8 cellular contexts compared by ENCODE assay signal in genomic region chr17:79812206-79812968, GRCh38. TPM values are rescaled to one million over a fixed set of nuclear protein-coding genes. Genes with fewer than 3 reads are reported as not detected.
DNase-seq lines count a peak whose midpoint lies in the region; ATAC-seq and TF ChIP-seq lines count a peak whose summit lies in the region.

No MANE protein-coding gene starts in this region.

- peaks cover 44% of the 10 kb centered on the region for H3K4me1 ChIP-seq in KMS-11 (ENCODE audit: low read depth, poor library complexity, severe bottlenecking)
- peaks cover 21 to 69% (median 48%) of the 10 kb centered on the region in 4 donors for H3K4me1 ChIP-seq in Peyer's patch

- intact Hi-C loops in MCF 10A (cut with micrococcal nuclease) (no loop called here), posterior vena cava (cut with DNase I) (no loop called here)

- peak; percentile 26 for DNase-seq in COLO668 (lab: John Stamatoyannopoulos, UW; ENCODE audit: unreplicated experiment)
- no peak for DNase-seq in MCF 10A (ENCODE audit: unreplicated experiment)
- DNase-seq in natural killer cell treated with Interleukin-12 subunit alpha and Interleukin-12 subunit beta and Interleukin-15 and Interleukin-18, amount 100 ng/mL, for 72 hours (ENCODE audit: low spot score) = no peak
- no peak for DNase-seq in Peyer's patch
- DNase-seq in posterior vena cava (ENCODE audit: low spot score) = no peak
- no peak for DNase-seq in 8988T

- H3K27ac Mint-ChIP-seq in MCF 10A (ENCODE audit: low read depth, unreplicated experiment) = no peak overlapping the region
- no peak overlapping the region for H3K27ac Mint-ChIP-seq in natural killer cell treated with Interleukin-12 subunit alpha and Interleukin-12 subunit beta and Interleukin-15 and Interleukin-18, amount 100 ng/mL, for 72 hours

- no TSS peak for BruUV-seq in MCF 10A (replicated peaks; lab: Mats Ljungman, UMichigan)

- H2AFZ ChIP-seq in KMS-11 (ENCODE audit: low read depth) = peak overlapping the region; percentile 71

- H3K79me2 ChIP-seq in KMS-11 (ENCODE audit: insufficient read depth, low read depth) = no peaks in the 10 kb centered on the region

- TF ChIP-seq CTCF in KMS-11 (conservative IDR thresholded peaks at IDR 0.05; ENCODE audit: low read depth, low read length) = no peak
- no peak for TF ChIP-seq CTCF in MCF 10A (IDR thresholded peaks at IDR 0.05; ENCODE audit: unreplicated experiment)
- no peak for TF ChIP-seq CTCF in Peyer's patch (IDR thresholded peaks at IDR 0.05)

- CTCF ChIA-PET in MCF 10A (lab: Yijun Ruan, JAX) = interaction anchor here (0.6 to 5.8 kb wide), 5 partner anchors 7 to 188 kb away, joined by 3 to 63 read pairs (median 5); no protein-coding TSS in a partner anchor

- ATAC-seq in natural killer cell treated with Interleukin-12 subunit alpha and Interleukin-12 subunit beta and Interleukin-15 and Interleukin-18, amount 100 ng/mL, for 72 hours = no peak
- no peak for ATAC-seq in HG03432 (IDR thresholded peaks at IDR 0.05; ENCODE audit: unreplicated experiment)

- H3K4me3 Mint-ChIP-seq in MCF 10A (ENCODE audit: unreplicated experiment) = peak overlapping the region; percentile 52
- peak overlapping the region; percentile 67 for H3K4me3 Mint-ChIP-seq in natural killer cell treated with Interleukin-12 subunit alpha and Interleukin-12 subunit beta and Interleukin-15 and Interleukin-18, amount 100 ng/mL, for 72 hours

- no peaks in the 10 kb centered on the region for H4K20me1 ChIP-seq in KMS-11 (ENCODE audit: insufficient read depth)

- peak overlapping the region; percentile 92 for H3K4me2 ChIP-seq in KMS-11

- peak overlapping the region; percentile 42; the same call in 1 of the 2 replicates for H3K9ac ChIP-seq in KMS-11

- peaks cover 6% of the 10 kb centered on the region for H3K36me3 Mint-ChIP-seq in MCF 10A (ENCODE audit: insufficient read depth, unreplicated experiment)
- H3K36me3 Mint-ChIP-seq in natural killer cell treated with Interleukin-12 subunit alpha and Interleukin-12 subunit beta and Interleukin-15 and Interleukin-18, amount 100 ng/mL, for 72 hours = no peaks in the 10 kb centered on the region

- H3K9me3 Mint-ChIP-seq in MCF 10A (ENCODE audit: unreplicated experiment) = no peaks in the 10 kb centered on the region
- H3K9me3 Mint-ChIP-seq in natural killer cell treated with Interleukin-12 subunit alpha and Interleukin-12 subunit beta and Interleukin-15 and Interleukin-18, amount 100 ng/mL, for 72 hours = no peaks in the 10 kb centered on the region

- peaks cover 54% of the 10 kb centered on the region for H3K27me3 ChIP-seq in KMS-11 (ENCODE audit: insufficient read depth, low read depth)
- H3K27me3 ChIP-seq in Peyer's patch = peaks cover 0 to 86% of the 10 kb centered on the region in 2 donors

- H3K9me3 ChIP-seq in Peyer's patch = no peaks in the 10 kb centered on the region

- H3K4me3 ChIP-seq in KMS-11 (IDR thresholded peaks at IDR 0.05; ENCODE audit: insufficient read depth, low read depth, low read length) (no peak overlapping the region), Peyer's patch (peak overlapping the region in 2 of 4 donors; percentile 26 to 57)

- peaks cover 12% of the 10 kb centered on the region for H3K4me1 Mint-ChIP-seq in MCF 10A (ENCODE audit: insufficient read depth, unreplicated experiment)
- peaks cover 20 to 25% of the 10 kb centered on the region in 2 donors for H3K4me1 Mint-ChIP-seq in natural killer cell treated with Interleukin-12 subunit alpha and Interleukin-12 subunit beta and Interleukin-15 and Interleukin-18, amount 100 ng/mL, for 72 hours (ENCODE audit: low read depth in 2 of 2)

- H3K36me3 ChIP-seq in KMS-11 (ENCODE audit: insufficient read depth) (no peaks in the 10 kb centered on the region), Peyer's patch (no peaks in the 10 kb centered on the region)

- TF ChIP-seq POLR2A in Peyer's patch (IDR thresholded peaks at IDR 0.05) = no peak

- H3K27me3 Mint-ChIP-seq in MCF 10A (ENCODE audit: insufficient read depth, unreplicated experiment) = peaks cover 26% of the 10 kb centered on the region
- peaks cover 29 to 34% of the 10 kb centered on the region in 2 donors for H3K27me3 Mint-ChIP-seq in natural killer cell treated with Interleukin-12 subunit alpha and Interleukin-12 subunit beta and Interleukin-15 and Interleukin-18, amount 100 ng/mL, for 72 hours

- H3K27ac ChIP-seq in KMS-11 = no peak overlapping the region
- H3K27ac ChIP-seq in Peyer's patch = no peak overlapping the region

- POLR2A ChIA-PET in MCF 10A (lab: Yijun Ruan, JAX) = interaction anchor here (0.8 to 4.8 kb wide), 3 partner anchors 16 to 24 kb away, joined by 3 to 36 read pairs (median 5); partner anchors contain the start of gene CBX8

RNA-seq across cellular contexts. Expression of gene CBX8, which starts 15.5 kb away (rescaled TPM):
- total RNA-seq in MCF 10A (2022) = 9.4 and 10.5 TPM in 2 replicates
- total RNA-seq in natural killer cell treated with Interleukin-12 subunit alpha and Interleukin-12 subunit beta and Interleukin-15 and Interleukin-18, amount 100 ng/mL, for 72 hours = 10 to 100 TPM in 1 of 2 donors, 1 to 10 TPM in 1; 9.8 to 46.4 TPM
- total RNA-seq in Peyer's patch = 10 to 100 TPM in 1 of 4 donors, 1 to 10 TPM in 3; 2.5 to 14.9 (median 3.5) TPM
- total RNA-seq in posterior vena cava = 1 to 10 TPM; 4.4 to 5.1 TPM

RNA-seq across cellular contexts. Expression of gene CBX4, which starts 26.9 kb away (rescaled TPM):
- total RNA-seq in MCF 10A (2022) (85.8 and 89.7 TPM in 2 replicates), Peyer's patch (10 to 100 TPM in 2 of 4 donors, 1 to 10 TPM in 2; 4.9 to 19.0 (median 12.3) TPM), posterior vena cava (10 to 100 TPM; 11.5 to 14.4 TPM)
- 10 to 100 TPM; 26.2 to 58.3 TPM for total RNA-seq in natural killer cell treated with Interleukin-12 subunit alpha and Interleukin-12 subunit beta and Interleukin-15 and Interleukin-18, amount 100 ng/mL, for 72 hours

RNA-seq across cellular contexts. Expression of gene CBX2, which starts 34.4 kb away (rescaled TPM):
- 3.8 and 3.9 TPM in 2 replicates for total RNA-seq in MCF 10A (2022)
- total RNA-seq in natural killer cell treated with Interleukin-12 subunit alpha and Interleukin-12 subunit beta and Interleukin-15 and Interleukin-18, amount 100 ng/mL, for 72 hours = 1 to 10 TPM in 1 of 2 donors, under 1 TPM in 1; 0.95 to 2.1 TPM
- total RNA-seq in Peyer's patch = under 1 TPM; 0.18 to 0.85 (median 0.81) TPM
- 1 to 10 TPM; 1.6 to 1.8 TPM for total RNA-seq in posterior vena cava
